Comparison of ENCODE assay signal across 30 cellular contexts in the genomic region with DNA sequence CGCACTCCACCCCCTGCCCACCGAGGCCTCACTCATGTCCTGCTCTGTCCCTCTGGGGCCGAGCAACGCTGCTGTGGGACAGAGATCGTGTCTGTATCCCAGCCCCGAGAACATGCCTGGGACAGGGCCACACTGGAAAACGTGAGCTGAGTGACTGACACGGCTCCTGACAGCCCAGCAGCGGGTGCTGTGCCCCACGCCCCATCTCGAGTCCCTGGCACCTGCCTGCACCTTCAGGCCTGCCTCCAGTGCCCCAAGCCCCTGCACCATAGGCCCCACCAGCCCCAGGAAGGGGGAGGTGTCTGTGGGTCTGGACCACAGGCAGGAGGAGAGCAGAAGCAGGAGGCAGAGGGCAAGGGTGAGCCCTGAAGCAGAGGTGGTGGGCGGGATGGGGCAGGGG.
"Had no signal": no experiment of that assay in that cellular context is flagged by ENCODE, and none has a peak within 500 bp of the region (broad histone marks: within the 10 kb centered on the region; RNA-seq: fewer than 3 reads in every experiment).

No MANE protein-coding gene starts in this region.

- H3K4me3 Mint-ChIP-seq: activated CD4-positive, alpha-beta memory T cell treated with anti-CD3 and anti-CD28 coated beads for 36 hours; activated T-helper 1 cell treated with anti-CD3 and anti-CD28 coated beads, Interleukin-12 subunit alpha, Interleukin-12 subunit beta, Interleukin-2, Interleukin-4 antibody, amounts not matched to agents 30 ng/mL and 10 ng/mL and 1 ng/mL, durations not matched to agents 14 hours and 24 hours and 36 hours; mesothelial cell of epicardium; naive B cell; nephron progenitor cell; stimulated activated naive CD8-positive, alpha-beta T cell treated with anti-CD3 and anti-CD28 coated beads, Interleukin-15, Interleukin-2, amounts not matched to agents 100 ng/mL and 50 ng/mL, for 24 hours; type B pancreatic cell had no signal

- H3K27ac Mint-ChIP-seq: activated CD4-positive, alpha-beta memory T cell treated with anti-CD3 and anti-CD28 coated beads for 36 hours; activated T-helper 1 cell treated with anti-CD3 and anti-CD28 coated beads, Interleukin-12 subunit alpha, Interleukin-12 subunit beta, Interleukin-2, Interleukin-4 antibody, amounts not matched to agents 30 ng/mL and 10 ng/mL and 1 ng/mL, durations not matched to agents 14 hours and 24 hours and 36 hours; mesothelial cell of epicardium; stimulated activated naive CD8-positive, alpha-beta T cell treated with anti-CD3 and anti-CD28 coated beads, Interleukin-15, Interleukin-2, amounts not matched to agents 100 ng/mL and 50 ng/mL, for 24 hours; type B pancreatic cell had no signal

- H3K27ac ChIP-seq: brain microvascular endothelial cell, coronary artery, gastrocnemius medialis, hepatocyte, parathyroid adenoma, right atrium auricular region, spleen, uterus, WERI-Rb-1 had no signal

- H3K9me3 Mint-ChIP-seq: activated CD4-positive, alpha-beta memory T cell treated with anti-CD3 and anti-CD28 coated beads for 36 hours; activated T-helper 1 cell treated with anti-CD3 and anti-CD28 coated beads, Interleukin-12 subunit alpha, Interleukin-12 subunit beta, Interleukin-2, Interleukin-4 antibody, amounts not matched to agents 30 ng/mL and 10 ng/mL and 1 ng/mL, durations not matched to agents 14 hours and 24 hours and 36 hours; mesothelial cell of epicardium; naive B cell; nephron progenitor cell; stimulated activated naive CD8-positive, alpha-beta T cell treated with anti-CD3 and anti-CD28 coated beads, Interleukin-15, Interleukin-2, amounts not matched to agents 100 ng/mL and 50 ng/mL, for 24 hours; type B pancreatic cell had no signal

- H3K27me3 Mint-ChIP-seq: activated CD4-positive, alpha-beta memory T cell treated with anti-CD3 and anti-CD28 coated beads for 36 hours; naive B cell; stimulated activated naive CD8-positive, alpha-beta T cell treated with anti-CD3 and anti-CD28 coated beads, Interleukin-15, Interleukin-2, amounts not matched to agents 100 ng/mL and 50 ng/mL, for 24 hours; type B pancreatic cell had no signal

- H3K9me3 ChIP-seq: gastrocnemius medialis, right atrium auricular region, spleen, uterus had no signal

- H3K4me1 Mint-ChIP-seq: mesothelial cell of epicardium had no signal

- H3K4me2 ChIP-seq: hepatocyte had no signal

- ATAC-seq: activated CD4-positive, CD25-positive, alpha-beta regulatory T cell treated with anti-CD3 and anti-CD28 coated beads, Interleukin-2, amount 50 U/mL, for 24 hours; gastrocnemius medialis had no signal

- H3K4me3 ChIP-seq: coronary artery, dorsolateral prefrontal cortex, gastrocnemius medialis, hepatocyte, right atrium auricular region, spleen, uterus had no signal

- H3K9ac ChIP-seq: parathyroid adenoma had no signal

- DNase-seq: activated CD4-positive, alpha-beta memory T cell treated with anti-CD3 and anti-CD28 coated beads for 36 hours; activated CD4-positive, alpha-beta T cell treated with anti-CD3 and anti-CD28 coated beads for 48 hours; activated CD8-positive, alpha-beta memory T cell treated with anti-CD3 and anti-CD28 coated beads, Interleukin-2, amount 50 U/mL, for 4 hours; activated effector memory CD4-positive, alpha-beta T cell treated with anti-CD3 and anti-CD28 coated beads, Interleukin-2, amount 50 U/mL, for 16 hours; activated naive CD4-positive, alpha-beta T cell treated with anti-CD3 and anti-CD28 coated beads, Interleukin-2, amount 50 U/mL, for 16 hours; activated T-cell treated with anti-CD3 and anti-CD28 coated beads, Interleukin-2, amount 50 U/mL, for 1 hour; amniotic stem cell; brain microvascular endothelial cell; dorsolateral prefrontal cortex; effector memory CD4-positive, alpha-beta T cell; gastrocnemius medialis; glutamatergic neuron; islet precursor cell; naive B cell; nephron progenitor cell; nucleus accumbens; spleen; substantia nigra; T-helper 9 cell; uterus; WERI-Rb-1 had no signal

- H3K36me3 ChIP-seq: uterus had no signal

- H3K4me1 ChIP-seq: gastrocnemius medialis, parathyroid adenoma, spleen, uterus had no signal

- H3K27me3 ChIP-seq: brain microvascular endothelial cell, dorsolateral prefrontal cortex, gastrocnemius medialis, hepatocyte, right atrium auricular region, spleen, uterus had no signal
